In the genomic region with DNA sequence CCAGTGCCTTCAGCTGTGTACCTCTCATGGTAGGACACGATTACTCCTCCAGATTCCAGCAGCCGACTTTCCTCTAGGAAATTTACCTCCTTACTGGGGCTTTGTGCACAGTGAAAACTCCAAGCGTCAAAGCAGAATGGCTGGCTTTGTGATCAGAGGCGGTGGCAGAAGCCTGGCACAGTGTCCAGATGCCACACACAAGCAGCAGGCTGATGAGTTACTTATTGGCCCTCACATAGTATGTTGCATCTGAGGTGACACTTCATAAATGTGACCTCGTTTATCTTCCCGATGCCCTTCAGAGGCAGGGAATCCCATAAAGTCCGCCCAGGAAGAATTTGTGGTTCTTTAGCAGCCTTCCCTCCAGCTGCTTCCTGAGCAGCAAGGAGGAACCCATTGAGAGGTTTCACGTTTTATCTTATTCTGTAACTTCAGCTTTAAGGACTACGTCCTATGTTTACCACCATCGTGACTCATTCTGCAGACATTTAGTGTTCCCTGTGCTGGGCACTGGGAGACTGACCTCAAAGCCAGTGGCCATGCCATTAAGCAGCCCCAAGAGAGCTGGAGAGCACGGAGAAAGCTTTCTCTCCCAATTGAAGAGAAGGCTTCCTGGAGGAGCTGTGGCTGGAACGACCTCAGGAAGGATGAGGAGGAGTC, we compare ENCODE assay signal across 1 cellular context.
TF ChIP-seq lines count a peak whose summit lies in the region.

No MANE protein-coding gene starts in this region.

TF ChIP-seq in K562, 482 proteins besides CTCF, POLR2A, EP300 and RAD21:
- TF ChIP-seq TRIM25 (IDR thresholded peaks at IDR 0.05; ENCODE audit: borderline replicate concordance) (no peak), RAD51 (IDR thresholded peaks at IDR 0.05; ENCODE audit: borderline replicate concordance, low read depth) (no peak), RBM14 (IDR thresholded peaks at IDR 0.05; ENCODE audit: borderline replicate concordance, insufficient read depth, low read depth, low read length) (no peak), TCFL5 (CRISPR knock-in tag; conservative IDR thresholded peaks at IDR 0.05) (no peak), CREB3L1 (IDR thresholded peaks at IDR 0.05; ENCODE audit: borderline replicate concordance, low read depth) (no peak), ATF3 (IDR thresholded peaks at IDR 0.05) (peak; percentile 55; the same call in 1 of the 2 replicates), ATF3 (CRISPR knock-in tag; conservative IDR thresholded peaks at IDR 0.05) (no peak), ZFP30 (CRISPR knock-in tag; IDR thresholded peaks at IDR 0.05; ENCODE audit: borderline replicate concordance) (no peak), POLR2H (tag; IDR thresholded peaks at IDR 0.05; ENCODE audit: low read depth) (no peak), NR1H2 (CRISPR knock-in tag; IDR thresholded peaks at IDR 0.05) (no peak), AFF4 (CRISPR knock-in tag; IDR thresholded peaks at IDR 0.05) (no peak), RERE (CRISPR knock-in tag; IDR thresholded peaks at IDR 0.05; ENCODE audit: borderline replicate concordance) (no peak), SP2 (IDR thresholded peaks at IDR 0.05; ENCODE audit: extremely low read depth, low read depth, low read length, poor library complexity, severe bottlenecking) (no peak), DMBX1 (CRISPR knock-in tag; IDR thresholded peaks at IDR 0.05; ENCODE audit: borderline replicate concordance) (no peak), JUN (IDR thresholded peaks at IDR 0.05; ENCODE audit: borderline replicate concordance, low read depth, low read length) (0 out of 2 replicates have a peak, but pooled peaks have one; percentile 51), JUN (CRISPR knock-in tag; IDR thresholded peaks at IDR 0.05; ENCODE audit: borderline replicate concordance) (no peak), KAT8 (IDR thresholded peaks at IDR 0.05; ENCODE audit: low read depth) (no peak), JUND (IDR thresholded peaks at IDR 0.05; ENCODE audit: borderline replicate concordance, low read depth, low read length) (peak; percentile 76), JUND (tag; IDR thresholded peaks at IDR 0.05; ENCODE audit: borderline replicate concordance, low read depth, low read length) (peak; percentile 67; the same call in 1 of the 3 replicates), PTRF (tag; IDR thresholded peaks at IDR 0.05) (no peak), HNRNPL (IDR thresholded peaks at IDR 0.05; ENCODE audit: low read depth, low read length) (no peak), HSF4 (CRISPR knock-in tag; IDR thresholded peaks at IDR 0.05; ENCODE audit: borderline replicate concordance) (no peak), FOSL1 (tag; conservative IDR thresholded peaks at IDR 0.05) (peak; percentile 84), ZFP1 (CRISPR knock-in tag; IDR thresholded peaks at IDR 0.05) (no peak), FOXK2 (conservative IDR thresholded peaks at IDR 0.05 in 1 of 2, IDR thresholded peaks at IDR 0.05 in 1 of 2; ENCODE audit: low read depth in 2 of 2) (peak in 1 of 2 experiments; percentile 20; a peak in 1 of 4 replicates), CREM (IDR thresholded peaks at IDR 0.05; ENCODE audit: low read depth) (0 out of 2 replicates have a peak, but pooled peaks have one; percentile 18), PRPF4 (IDR thresholded peaks at IDR 0.05; ENCODE audit: insufficient read depth, low read depth, low read length, poor library complexity, severe bottlenecking) (no peak), FOXA3 (CRISPR knock-in tag; conservative IDR thresholded peaks at IDR 0.05 in 1 of 2, IDR thresholded peaks at IDR 0.05 in 1 of 2) (0 out of 4 replicates have a peak, but pooled peaks have one; percentile 15 to 36), GTF2E2 (tag; IDR thresholded peaks at IDR 0.05) (no peak)
